14 cellular contexts compared by ENCODE assay signal in the genomic region with DNA sequence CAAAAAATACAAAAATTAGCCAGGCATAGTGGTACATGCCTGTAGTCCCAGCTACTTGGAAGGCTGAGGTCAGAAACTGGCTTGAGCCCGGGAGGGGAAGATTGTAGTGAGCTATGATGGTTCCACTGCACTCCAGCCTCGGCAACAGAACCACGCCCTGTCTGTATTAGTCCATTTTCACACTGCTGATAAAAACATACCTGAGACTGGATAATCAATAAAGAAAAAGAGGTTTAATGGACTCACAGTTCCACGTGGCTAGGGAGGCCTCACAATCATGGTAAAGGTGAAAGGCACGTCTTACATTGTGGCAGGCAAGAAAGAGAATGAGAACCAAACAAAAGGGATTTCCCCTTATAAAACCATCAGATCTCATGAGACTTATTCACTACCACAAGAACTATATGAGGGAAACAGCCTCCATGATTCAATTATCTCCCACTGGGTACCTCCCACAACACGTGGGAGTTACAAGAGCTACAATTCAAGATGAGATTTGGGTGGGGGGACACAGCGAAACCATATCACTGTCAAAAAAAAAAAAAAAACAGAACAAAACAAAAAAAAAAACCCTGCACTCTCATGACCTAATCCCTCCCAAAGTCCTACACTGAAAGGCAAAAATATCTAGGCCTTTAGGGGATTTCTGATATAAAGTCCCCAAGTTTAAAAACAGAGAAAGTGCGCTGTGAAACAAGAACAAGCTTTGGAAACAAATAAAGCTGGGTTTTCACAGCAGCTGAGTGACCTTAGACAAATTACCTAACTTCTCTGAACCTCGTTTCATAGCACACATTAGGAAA.
DNase-seq lines count a peak whose midpoint lies in the region; ATAC-seq lines count a peak whose summit lies in the region.
"Had no signal": no experiment of that assay in that cellular context is flagged by ENCODE, and none has a peak within 500 bp of the region (broad histone marks: within the 10 kb centered on the region; RNA-seq: fewer than 3 reads in every experiment).

No MANE protein-coding gene starts in this region.

- H3K4me3 Mint-ChIP-seq in stimulated activated effector memory CD8-positive, alpha-beta T cell treated with anti-CD3 and anti-CD28 coated beads, Interleukin-12 subunit alpha, Interleukin-12 subunit beta, amount 100 ng/mL, for 72 hours = no peak overlapping the region
- H3K4me3 Mint-ChIP-seq: activated naive CD4-positive, alpha-beta T cell treated with anti-CD3 and anti-CD28 coated beads for 36 hours had no signal

- no peak overlapping the region for H3K4ac ChIP-seq in trophoblast cell (ENCODE audit: low read depth, low read length)

- H3K4me2 ChIP-seq in trophoblast cell (ENCODE audit: low read length) = no peak overlapping the region

- no peaks in the 10 kb centered on the region for H3K79me1 ChIP-seq in trophoblast cell (ENCODE audit: low read length)

- no peak overlapping the region for H2BK5ac ChIP-seq in trophoblast cell (ENCODE audit: low read depth, low read length, poor library complexity)

- H3K9me3 Mint-ChIP-seq in activated naive CD4-positive, alpha-beta T cell treated with anti-CD3 and anti-CD28 coated beads, Interleukin-2, amount 50 U/mL, for 72 hours = peaks cover 0 to 5% of the 10 kb centered on the region in 2 donors
- H3K9me3 Mint-ChIP-seq in stimulated activated effector memory CD8-positive, alpha-beta T cell treated with anti-CD3 and anti-CD28 coated beads, Interleukin-12 subunit alpha, Interleukin-12 subunit beta, amount 100 ng/mL, for 72 hours = no peaks in the 10 kb centered on the region
- H3K9me3 Mint-ChIP-seq: activated naive CD4-positive, alpha-beta T cell treated with anti-CD3 and anti-CD28 coated beads for 36 hours had no signal

- H3K4me3 ChIP-seq in trophoblast cell (ENCODE audit: low read depth, low read length) (no peak overlapping the region), right cardiac atrium (ENCODE audit: low read length) (no peak overlapping the region)
- H3K4me3 ChIP-seq: psoas muscle, SJSA1, thoracic aorta had no signal

- no peaks in the 10 kb centered on the region for H3K9me3 ChIP-seq in trophoblast cell (ENCODE audit: insufficient read depth, low read depth, low read length)
- H3K9me3 ChIP-seq in right cardiac atrium (ENCODE audit: control insufficient read depth, low read length) = no peaks in the 10 kb centered on the region
- H3K9me3 ChIP-seq: psoas muscle, SJSA1, thoracic aorta had no signal

- H3K4me1 ChIP-seq in trophoblast cell (ENCODE audit: control insufficient read depth in 1 of 2, insufficient read depth in 2 of 2, low read length in 2 of 2) (peaks cover 0 to 2% of the 10 kb centered on the region in 2 experiments), right cardiac atrium (ENCODE audit: control insufficient read depth, insufficient read depth, low read length) (no peaks in the 10 kb centered on the region)
- H3K4me1 ChIP-seq: psoas muscle, SJSA1 had no signal

- H4K8ac ChIP-seq in trophoblast cell (ENCODE audit: low read depth, low read length) = no peak overlapping the region

- no peak overlapping the region for H3K23ac ChIP-seq in trophoblast cell (ENCODE audit: low read length)

- H4K12ac ChIP-seq in trophoblast cell (ENCODE audit: low read depth, low read length) = no peak overlapping the region

- H3K27me3 ChIP-seq in trophoblast cell (ENCODE audit: insufficient read depth, low read length) (no peaks in the 10 kb centered on the region), right cardiac atrium (ENCODE audit: control insufficient read depth, insufficient read depth) (no peaks in the 10 kb centered on the region)
- H3K27me3 ChIP-seq: SJSA1 had no signal

- WGBS in trophoblast cell (ENCODE audit: extremely low coverage, insufficient coverage, insufficient read length) = no CpG with 5 or more reads among the region's 9 CpGs
- 74% methylated on average over 9 of the region's 9 CpGs for WGBS in right cardiac atrium

- H3K14ac ChIP-seq in trophoblast cell (ENCODE audit: low read length) = no peak overlapping the region

- no peak for DNase-seq in activated naive CD4-positive, alpha-beta T cell treated with anti-CD3 and anti-CD28 coated beads, Interleukin-2, amount 50 U/mL, for 72 hours (ENCODE audit: low spot score in 2 of 2)
- no peak for DNase-seq in activated naive CD4-positive, alpha-beta T cell treated with anti-CD3 and anti-CD28 coated beads, Interleukin-2, amount 50 U/mL, for 16 hours
- no peak for DNase-seq in stimulated activated effector memory CD8-positive, alpha-beta T cell treated with anti-CD3 and anti-CD28 coated beads, Interleukin-12 subunit alpha, Interleukin-12 subunit beta, amount 100 ng/mL, for 72 hours (ENCODE audit: low spot score in 2 of 2)
- no peak for DNase-seq in trophoblast cell
- DNase-seq in right cardiac atrium = no peak
- DNase-seq in OCI-M1 (lab: John Stamatoyannopoulos, UW) = no peak
- DNase-seq: activated CD4-positive, alpha-beta T cell treated with anti-CD3 and anti-CD28 coated beads for 1 hour; activated naive CD4-positive, alpha-beta T cell treated with anti-CD3 and anti-CD28 coated beads for 36 hours; NCI-H1048; psoas muscle had no signal

- no peak overlapping the region for H3K9ac ChIP-seq in trophoblast cell (ENCODE audit: low read length)

- H2AK5ac ChIP-seq in trophoblast cell (ENCODE audit: low read length) = no peak overlapping the region

- H3K36me3 Mint-ChIP-seq in activated naive CD4-positive, alpha-beta T cell treated with anti-CD3 and anti-CD28 coated beads, Interleukin-2, amount 50 U/mL, for 72 hours = no peaks in the 10 kb centered on the region
- no peaks in the 10 kb centered on the region for H3K36me3 Mint-ChIP-seq in stimulated activated effector memory CD8-positive, alpha-beta T cell treated with anti-CD3 and anti-CD28 coated beads, Interleukin-12 subunit alpha, Interleukin-12 subunit beta, amount 100 ng/mL, for 72 hours

- ATAC-seq in activated naive CD4-positive, alpha-beta T cell treated with anti-CD3 and anti-CD28 coated beads, Interleukin-2, amount 50 U/mL, for 72 hours = peak; percentile 46 to 73
- ATAC-seq in GM21528 (IDR thresholded peaks at IDR 0.05; ENCODE audit: low FRiP score, unreplicated experiment) = peak; percentile 48
- ATAC-seq in HG03095 (IDR thresholded peaks at IDR 0.05; ENCODE audit: unreplicated experiment) = peak; percentile 34
- ATAC-seq in stimulated activated effector memory CD8-positive, alpha-beta T cell treated with anti-CD3 and anti-CD28 coated beads, Interleukin-12 subunit alpha, Interleukin-12 subunit beta, amount 100 ng/mL, for 72 hours = peak; percentile 58
- no peak for ATAC-seq in right cardiac atrium
- ATAC-seq: psoas muscle had no signal

- H3K27ac Mint-ChIP-seq in activated naive CD4-positive, alpha-beta T cell treated with anti-CD3 and anti-CD28 coated beads, Interleukin-2, amount 50 U/mL, for 72 hours = no peak overlapping the region
- H3K27ac Mint-ChIP-seq in stimulated activated effector memory CD8-positive, alpha-beta T cell treated with anti-CD3 and anti-CD28 coated beads, Interleukin-12 subunit alpha, Interleukin-12 subunit beta, amount 100 ng/mL, for 72 hours = no peak overlapping the region
- H3K27ac Mint-ChIP-seq: activated naive CD4-positive, alpha-beta T cell treated with anti-CD3 and anti-CD28 coated beads for 36 hours had no signal

- H3K4me1 Mint-ChIP-seq in stimulated activated effector memory CD8-positive, alpha-beta T cell treated with anti-CD3 and anti-CD28 coated beads, Interleukin-12 subunit alpha, Interleukin-12 subunit beta, amount 100 ng/mL, for 72 hours = no peaks in the 10 kb centered on the region

- intact Hi-C loops in right cardiac atrium (cut with DNase I) = no loop called here

- H2AFZ ChIP-seq in trophoblast cell (ENCODE audit: insufficient read depth, low read length, poor library complexity) = no peak overlapping the region

- H3K36me3 ChIP-seq in trophoblast cell (ENCODE audit: control insufficient read depth in 1 of 2, insufficient read depth in 2 of 2, low read length in 2 of 2) = no peaks in the 10 kb centered on the region
- H3K36me3 ChIP-seq: SJSA1, thoracic aorta had no signal

- no peaks in the 10 kb centered on the region for H3K79me2 ChIP-seq in trophoblast cell (ENCODE audit: control insufficient read depth, insufficient read depth, low read length, poor library complexity)

- H2BK120ac ChIP-seq in trophoblast cell (ENCODE audit: insufficient read depth, low read length, poor library complexity) = no peak overlapping the region

- H3K18ac ChIP-seq in trophoblast cell (ENCODE audit: low read length) = no peak overlapping the region

- H3K27ac ChIP-seq in trophoblast cell (ENCODE audit: low read depth, low read length) (no peak overlapping the region), right cardiac atrium (ENCODE audit: low read length) (no peak overlapping the region)
- H3K27ac ChIP-seq: psoas muscle, SJSA1, thoracic aorta had no signal

- no peak overlapping the region for H2BK12ac ChIP-seq in trophoblast cell (ENCODE audit: low read length)

- H4K91ac ChIP-seq in trophoblast cell (ENCODE audit: low read depth, low read length) = no peak overlapping the region

Comparison
In these comparisons a context has a peak if more than half of its experiments do, and no peak if none do; other contexts are left out.
1. ATAC-seq: peak in activated naive CD4-positive, alpha-beta T cell treated with anti-CD3 and anti-CD28 coated beads, Interleukin-2, amount 50 U/mL, for 72 hours (2 of 2), GM21528 (single experiment), HG03095 (single experiment) and stimulated activated effector memory CD8-positive, alpha-beta T cell treated with anti-CD3 and anti-CD28 coated beads, Interleukin-12 subunit alpha, Interleukin-12 subunit beta, amount 100 ng/mL, for 72 hours (single experiment); none in right cardiac atrium (0 of 2).